In genomic region chr11:12288212-12288933, GRCh38 we compare ENCODE assay signal across 8 cellular contexts.
DNase-seq lines count a peak whose midpoint lies in the region; ATAC-seq, FAIRE-seq and TF ChIP-seq lines count a peak whose summit lies in the region.

No MANE protein-coding gene starts in this region.

- FAIRE-seq in frontal cortex (lab: Jason Lieb, UNC): no peak

- DNase-seq in DMS114 treated with DMSO at 0.1 percent for 48 hours (lab: John Stamatoyannopoulos, UW; ENCODE audit: unreplicated experiment) (peak; percentile 23), frontal cortex (ENCODE audit: low spot score in 2 of 2) (peak; percentile 63 to 83), omental fat pad (ENCODE audit: low spot score) (peak; percentile 75), uterus (peak; percentile 81 to 84)
- peak; percentile 19 for DNase-seq in activated T-helper 9 cell treated with anti-CD3 and anti-CD28 coated beads, Interleukin-2, amount 50 U/mL, for 16 hours (ENCODE audit: low read depth)

- H3K9ac ChIP-seq in OCI-LY3 (ENCODE audit: low read length): no peak overlapping the region

- H3K79me2 ChIP-seq in OCI-LY3 (ENCODE audit: low read length): no peaks in the 10 kb centered on the region

- no peak for TF ChIP-seq EP300 in Ishikawa (IDR thresholded peaks at IDR 0.05; ENCODE audit: borderline replicate concordance)

- H3K4me3 ChIP-seq in OCI-LY3 (ENCODE audit: low read length) (no peak overlapping the region), uterus (no peak overlapping the region)

- ATAC-seq in omental fat pad (ENCODE audit: low FRiP score) (peak; percentile 55), HG02642 (IDR thresholded peaks at IDR 0.05; ENCODE audit: poor library complexity, unreplicated experiment) (no peak)

- intact Hi-C loops in uterus (cut with DNase I; ENCODE audit: low total_unique reads): loop anchor here (10.0 kb wide), 1 partner anchor 484 kb away; no protein-coding TSS in a partner anchor

- no peak for TF ChIP-seq POLR2A in uterus (IDR thresholded peaks at IDR 0.05)

- H3K27ac ChIP-seq in OCI-LY3 (ENCODE audit: low read length): no peak overlapping the region
- peak overlapping the region; percentile 80 to 85 for H3K27ac ChIP-seq in uterus

- H3K36me3 ChIP-seq in OCI-LY3 (replicated peaks; ENCODE audit: low read depth, low read length) (no peaks in the 10 kb centered on the region), uterus (no peaks in the 10 kb centered on the region)

- H3K4me1 ChIP-seq in OCI-LY3 (ENCODE audit: low read length) (peaks cover 7% of the 10 kb centered on the region), uterus (peaks cover 0 to 6% of the 10 kb centered on the region in 2 donors)

- peak; percentile 94 for TF ChIP-seq RAD21 in Ishikawa (IDR thresholded peaks at IDR 0.05; ENCODE audit: low read depth)

- H3K4me2 ChIP-seq in OCI-LY3 (ENCODE audit: low read length): no peak overlapping the region

- peak; percentile 94 for TF ChIP-seq CTCF in OCI-LY3 (IDR thresholded peaks at IDR 0.05; ENCODE audit: low read depth, low read length)
- peak in 2 of 3 donors; percentile 17 to 67 for TF ChIP-seq CTCF in omental fat pad (IDR thresholded peaks at IDR 0.05)
- TF ChIP-seq CTCF in uterus (IDR thresholded peaks at IDR 0.05): peak; percentile 72 to 93 (median 80)

- H2AFZ ChIP-seq in OCI-LY3 (ENCODE audit: low read depth, low read length): no peak overlapping the region

- no peaks in the 10 kb centered on the region for H3K9me3 ChIP-seq in OCI-LY3 (ENCODE audit: insufficient read depth, low read length)
- H3K9me3 ChIP-seq in uterus: no peaks in the 10 kb centered on the region

- peaks cover 11% of the 10 kb centered on the region; the same call in 1 of the 2 replicates for H3K27me3 ChIP-seq in OCI-LY3 (ENCODE audit: low read depth, low read length)
- no peaks in the 10 kb centered on the region for H3K27me3 ChIP-seq in uterus

- no peaks in the 10 kb centered on the region for H4K20me1 ChIP-seq in OCI-LY3 (ENCODE audit: insufficient read depth, low read length)

TF ChIP-seq in Ishikawa, 13 proteins besides CTCF, POLR2A, EP300 and RAD21:
- no peak for TF ChIP-seq NFIC (IDR thresholded peaks at IDR 0.05)
- TF ChIP-seq CEBPB (IDR thresholded peaks at IDR 0.05): no peak
- TF ChIP-seq EGR1 (IDR thresholded peaks at IDR 0.05): no peak
- no peak for TF ChIP-seq TEAD4 (IDR thresholded peaks at IDR 0.05)
- TF ChIP-seq YY1 (IDR thresholded peaks at IDR 0.05; ENCODE audit: low read depth): no peak
- TF ChIP-seq FOXM1 (IDR thresholded peaks at IDR 0.05; ENCODE audit: borderline replicate concordance, low read depth): no peak
- TF ChIP-seq MAX (IDR thresholded peaks at IDR 0.05): no peak
- TF ChIP-seq TCF12 (IDR thresholded peaks at IDR 0.05; ENCODE audit: low read depth): no peak
- TF ChIP-seq TAF1 (IDR thresholded peaks at IDR 0.05; ENCODE audit: low read depth): no peak
- no peak for TF ChIP-seq REST (IDR thresholded peaks at IDR 0.05; ENCODE audit: low read depth)
- TF ChIP-seq USF1 (IDR thresholded peaks at IDR 0.05): no peak
- TF ChIP-seq ZBTB7A (IDR thresholded peaks at IDR 0.05; ENCODE audit: low read depth): no peak; the same call in 1 of the 2 replicates
- TF ChIP-seq CREB1 (IDR thresholded peaks at IDR 0.05; ENCODE audit: low read depth): no peak

Comparison
In these comparisons a context has a peak if more than half of its experiments do, and no peak if none do; other contexts are left out.
1. DNase-seq: peak in every context shown above with its lines; median percentile 82 in uterus; 75 in omental fat pad; 73 in frontal cortex; 23 in DMS114 treated with DMSO at 0.1 percent for 48 hours; 19 in activated T-helper 9 cell treated with anti-CD3 and anti-CD28 coated beads, Interleukin-2, amount 50 U/mL, for 16 hours.
2. CTCF ChIP-seq: peak in every context shown above with its lines; median percentile 94 in OCI-LY3; 80 in uterus; 42 in omental fat pad.